Comparison of ENCODE assay signal across 8 cellular contexts in the genomic region with DNA sequence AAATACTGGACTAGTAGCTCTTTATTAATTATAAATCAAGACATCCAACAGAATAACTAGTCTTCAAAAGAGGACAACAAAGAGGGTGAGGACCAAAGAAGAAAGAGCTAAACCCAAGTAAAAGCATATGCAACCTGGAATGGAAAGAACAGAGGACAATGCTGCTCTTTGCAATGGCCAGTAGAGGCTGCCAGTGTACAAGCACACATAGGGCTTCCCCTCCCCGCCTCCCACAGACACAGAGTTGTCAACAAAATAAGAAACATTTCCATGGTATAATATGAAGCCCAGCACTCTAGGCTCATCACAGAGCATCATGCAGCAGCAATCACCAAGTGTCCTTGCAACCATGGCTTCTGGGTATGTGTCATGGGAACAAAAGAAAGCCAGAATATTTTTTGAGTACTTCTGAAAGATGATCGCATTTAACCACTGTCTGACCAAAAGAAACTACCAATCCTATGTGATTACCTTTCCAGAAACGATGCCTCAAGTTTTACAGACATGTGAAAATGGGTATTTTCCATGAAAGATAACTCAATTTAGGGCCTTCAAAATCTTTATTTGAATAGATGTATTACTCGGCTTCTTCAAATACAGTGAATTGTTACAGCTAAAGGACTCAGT. TPM values are rescaled to one million over a fixed set of nuclear protein-coding genes. Genes with fewer than 3 reads are reported as not detected.
A peak's percentile ranks its signal among the peaks of the same experiment; 100 is the strongest.
DNase-seq lines count a peak whose midpoint lies in the region; ATAC-seq and TF ChIP-seq lines count a peak whose summit lies in the region.

No MANE protein-coding gene starts in this region.

- H3K27me3 Mint-ChIP-seq in Caco-2 (ENCODE audit: insufficient read depth, unreplicated experiment): no peaks in the 10 kb centered on the region
- no peaks in the 10 kb centered on the region for H3K27me3 Mint-ChIP-seq in naive thymus-derived CD8-positive, alpha-beta T cell
- no peaks in the 10 kb centered on the region for H3K27me3 Mint-ChIP-seq in stimulated activated naive CD8-positive, alpha-beta T cell treated with anti-CD3 and anti-CD28 coated beads, Interleukin-15, amount 100 ng/mL, for 72 hours

- POLR2A ChIA-PET in Caco-2 (lab: Charles Lee): no interaction called here
- POLR2A ChIA-PET in naive thymus-derived CD8-positive, alpha-beta T cell (lab: Charles Lee): no interaction called here

- no peaks in the 10 kb centered on the region for H3K36me3 Mint-ChIP-seq in Caco-2 (ENCODE audit: insufficient read depth, unreplicated experiment)
- peaks cover 0 to 12% (median 8%) of the 10 kb centered on the region in 3 donors for H3K36me3 Mint-ChIP-seq in naive thymus-derived CD8-positive, alpha-beta T cell

- ATAC-seq in GM19463 (IDR thresholded peaks at IDR 0.05; ENCODE audit: unreplicated experiment) (peak; percentile 99), HG03520 (IDR thresholded peaks at IDR 0.05; ENCODE audit: unreplicated experiment) (peak; percentile 96)
- peak; percentile 98 to 100 for ATAC-seq in naive thymus-derived CD8-positive, alpha-beta T cell
- peak; percentile 99 for ATAC-seq in stimulated activated naive CD8-positive, alpha-beta T cell treated with anti-CD3 and anti-CD28 coated beads, Interleukin-15, amount 100 ng/mL, for 72 hours

- no peaks in the 10 kb centered on the region for H3K4me1 Mint-ChIP-seq in Caco-2 (ENCODE audit: low read depth, unreplicated experiment)
- H3K4me1 Mint-ChIP-seq in naive thymus-derived CD8-positive, alpha-beta T cell: peaks cover 3 to 8% (median 7%) of the 10 kb centered on the region in 4 donors
- H3K4me1 Mint-ChIP-seq in stimulated activated naive CD8-positive, alpha-beta T cell treated with anti-CD3 and anti-CD28 coated beads, Interleukin-15, amount 100 ng/mL, for 72 hours: peaks cover 11% of the 10 kb centered on the region

- no peak overlapping the region for H3K27ac Mint-ChIP-seq in Caco-2 (ENCODE audit: unreplicated experiment)
- H3K27ac Mint-ChIP-seq in naive thymus-derived CD8-positive, alpha-beta T cell: peak overlapping the region in 2 of 10 donors; percentile 57 to 80
- no peak overlapping the region for H3K27ac Mint-ChIP-seq in stimulated activated naive CD8-positive, alpha-beta T cell treated with anti-CD3 and anti-CD28 coated beads, Interleukin-15, amount 100 ng/mL, for 72 hours

- no peaks in the 10 kb centered on the region for H3K9me3 ChIP-seq in Caco-2

- no peaks in the 10 kb centered on the region for H3K9me3 Mint-ChIP-seq in Caco-2 (ENCODE audit: unreplicated experiment)
- H3K9me3 Mint-ChIP-seq in naive thymus-derived CD8-positive, alpha-beta T cell: no peaks in the 10 kb centered on the region
- H3K9me3 Mint-ChIP-seq in stimulated activated naive CD8-positive, alpha-beta T cell treated with anti-CD3 and anti-CD28 coated beads, Interleukin-15, amount 100 ng/mL, for 72 hours: no peaks in the 10 kb centered on the region

- no peak overlapping the region for H3K4me3 ChIP-seq in Caco-2 (ENCODE audit: low read depth, low read length)
- H3K4me3 ChIP-seq in epithelial cell of proximal tubule (ENCODE audit: low read depth, low read length): no peak overlapping the region

- CTCF ChIA-PET in Caco-2 (lab: Charles Lee): interaction anchor here (0.5 to 1.6 kb wide), 4 partner anchors 59 to 264 kb away, joined by 3 to 4 read pairs (median 3); no protein-coding TSS in a partner anchor

- no peaks in the 10 kb centered on the region for H3K36me3 ChIP-seq in Caco-2 (ENCODE audit: control insufficient read depth, insufficient read depth, low read length)

- DNase-seq in Caco-2 (peak; percentile 40), NCI-H526 (lab: John Stamatoyannopoulos, UW) (peak; percentile 86 to 89), epithelial cell of proximal tubule (ENCODE audit: low read depth) (peak; percentile 23)
- DNase-seq in activated CD8-positive, alpha-beta memory T cell treated with anti-CD3 and anti-CD28 coated beads, Interleukin-2, amount 50 U/mL, for 1 hour (ENCODE audit: extremely low read depth): peak; percentile 33
- DNase-seq in naive thymus-derived CD8-positive, alpha-beta T cell: peak; percentile 20 to 76 (median 46)
- peak; percentile 23 to 41 for DNase-seq in stimulated activated naive CD8-positive, alpha-beta T cell treated with anti-CD3 and anti-CD28 coated beads, Interleukin-15, amount 100 ng/mL, for 72 hours

- no peak overlapping the region for H3K4me3 Mint-ChIP-seq in Caco-2 (ENCODE audit: unreplicated experiment)
- no peak overlapping the region for H3K4me3 Mint-ChIP-seq in naive thymus-derived CD8-positive, alpha-beta T cell
- peak overlapping the region in 1 of 2 donors; percentile 20 for H3K4me3 Mint-ChIP-seq in stimulated activated naive CD8-positive, alpha-beta T cell treated with anti-CD3 and anti-CD28 coated beads, Interleukin-15, amount 100 ng/mL, for 72 hours

- TF ChIP-seq CTCF in Caco-2 (IDR thresholded peaks at IDR 0.05; ENCODE audit: insufficient read depth in 1 of 2, low read depth in 1 of 2, low read length in 1 of 2, severe bottlenecking in 1 of 2, unreplicated experiment in 1 of 2): peak; percentile 60 to 90
- peak; percentile 100 for TF ChIP-seq CTCF in epithelial cell of proximal tubule (conservative IDR thresholded peaks at IDR 0.05; ENCODE audit: low read depth, low read length)

- intact Hi-C loops in Caco-2 (cut with micrococcal nuclease; ENCODE audit: unreplicated experiment): loop anchor here (1.0 to 5.0 kb wide), 3 partner anchors 60 to 265 kb away; a partner anchor contains a TSS

- no peaks in the 10 kb centered on the region for H3K27me3 ChIP-seq in Caco-2 (replicated peaks; ENCODE audit: control insufficient read depth, insufficient read depth, low read length)

- BruUV-seq in Caco-2 (replicated peaks; lab: Mats Ljungman, UMichigan): no TSS peak

- no peaks in the 10 kb centered on the region for H3K4me1 ChIP-seq in Caco-2

RNA-seq across cellular contexts. Expression of a gene that starts 58.1 kb away (rescaled TPM):
- 4.2 and 4.5 TPM in 2 replicates for total RNA-seq in Caco-2 (2022)
- 1.6 and 2.3 TPM in 2 replicates for total RNA-seq in epithelial cell of proximal tubule
- 10 to 100 TPM; 22.3 to 25.0 TPM for total RNA-seq in naive thymus-derived CD8-positive, alpha-beta T cell
- polyA plus RNA-seq in naive thymus-derived CD8-positive, alpha-beta T cell: 1 to 10 TPM; 4.1 to 4.5 (median 4.2) TPM

Comparison
In these comparisons a context has a peak if more than half of its experiments do, and no peak if none do; other contexts are left out.
1. DNase-seq: peak in every context shown above with its lines; median percentile 88 in NCI-H526; 46 in naive thymus-derived CD8-positive, alpha-beta T cell; 40 in Caco-2; 33 in activated CD8-positive, alpha-beta memory T cell treated with anti-CD3 and anti-CD28 coated beads, Interleukin-2, amount 50 U/mL, for 1 hour; 32 in stimulated activated naive CD8-positive, alpha-beta T cell treated with anti-CD3 and anti-CD28 coated beads, Interleukin-15, amount 100 ng/mL, for 72 hours; 23 in epithelial cell of proximal tubule.